Comparison of ENCODE assay signal across 17 cellular contexts in genomic region chr12:2662524-2662923, GRCh38.
DNase-seq lines count a peak whose midpoint lies in the region; ATAC-seq, FAIRE-seq and TF ChIP-seq lines count a peak whose summit lies in the region.
"Had no signal": no experiment of that assay in that cellular context is flagged by ENCODE, and none has a peak within 500 bp of the region (broad histone marks: within the 10 kb centered on the region; RNA-seq: fewer than 3 reads in every experiment).

No MANE protein-coding gene starts in this region.

- TF ChIP-seq EP300 in H1 (IDR thresholded peaks at IDR 0.05; ENCODE audit: borderline replicate concordance in 1 of 2, low read depth in 2 of 2, low read length in 2 of 2): no peak

- H2AFZ ChIP-seq in H1 (ENCODE audit: low read length): no peak overlapping the region

- H4K91ac ChIP-seq in H1 (replicated peaks; ENCODE audit: insufficient read length, low read length): no peak overlapping the region

- TF ChIP-seq RAD21 in H1 (IDR thresholded peaks at IDR 0.05 in 1 of 2, conservative IDR thresholded peaks at IDR 0.05 in 1 of 2; ENCODE audit: low read depth in 2 of 2, low read length in 2 of 2): no peak

- no peak overlapping the region for H3K27ac ChIP-seq in H1 (ENCODE audit: low read depth, low read length)
- H3K27ac ChIP-seq: BLaER1 had no signal

- no peak overlapping the region for H2BK120ac ChIP-seq in H1 (replicated peaks; ENCODE audit: low read depth, low read length)

- no peaks in the 10 kb centered on the region for H4K20me1 ChIP-seq in H1 (replicated peaks in 1 of 2; ENCODE audit: control insufficient read depth in 1 of 2, insufficient read depth in 2 of 2, low read length in 2 of 2)
- H4K20me1 ChIP-seq: BLaER1 had no signal

- DNase-seq in LNCaP clone FGC (ENCODE audit: low read depth): peak; percentile 98
- DNase-seq in H1 (ENCODE audit: low read depth in 1 of 2, low spot score in 2 of 2): no peak
- DNase-seq in sciatic nerve (ENCODE audit: low spot score): peak; percentile 17
- no peak for DNase-seq in cortex of kidney (lab: John Stamatoyannopoulos, UW)
- no peak for DNase-seq in NCI-H526 treated with DMSO at 0.1 percent for 48 hours (lab: John Stamatoyannopoulos, UW)
- no peak for DNase-seq in GM20000 (ENCODE audit: low spot score)
- DNase-seq: Caco-2; CD4-positive, CD25-positive, alpha-beta regulatory T cell; CD8-positive, alpha-beta T cell; DMS153; DND-41; GOT3; H7; HCEC 1CT had no signal

- no peak overlapping the region for H3K23ac ChIP-seq in H1 (ENCODE audit: insufficient read length)

- no peak overlapping the region for H3K9ac ChIP-seq in H1 (replicated peaks in 1 of 4; ENCODE audit: extremely low read depth in 1 of 4, low read depth in 3 of 4, low read length in 3 of 4)
- H3K9ac ChIP-seq: BLaER1 had no signal

- no peak overlapping the region for H2BK15ac ChIP-seq in H1 (ENCODE audit: low read length)

- no peaks in the 10 kb centered on the region for H3K4me1 ChIP-seq in H1 (replicated peaks in 1 of 4; ENCODE audit: control insufficient read depth in 3 of 4, insufficient read depth in 4 of 4, low read length in 3 of 4)
- H3K4me1 ChIP-seq: BLaER1, Caco-2 had no signal

- H3K18ac ChIP-seq in H1 (ENCODE audit: extremely low read depth, low read length): no peak overlapping the region

- H3K27me3 ChIP-seq in H1 (replicated peaks in 1 of 4; ENCODE audit: control insufficient read depth in 3 of 4, extremely low read depth in 1 of 4, insufficient read depth in 3 of 4, low read length in 3 of 4): no peaks in the 10 kb centered on the region
- H3K27me3 ChIP-seq: BLaER1 had no signal

- no peak overlapping the region for H4K5ac ChIP-seq in H1 (ENCODE audit: insufficient read length, low read depth, low read length)

- 98% methylated on average over 2 of the region's 2 CpGs; no CpG with 5 or more reads in 1 of the 2 experiments for WGBS in H1 (ENCODE audit: extremely low coverage in 1 of 2, insufficient coverage in 1 of 2, insufficient read length in 1 of 2, insufficient replicate concordance in 2 of 2, low coverage in 1 of 2, low lambda C conversion rate in 2 of 2, missing lambda C conversion rate in 1 of 2), 2 experiments

- TF ChIP-seq POLR2A in H1 (IDR thresholded peaks at IDR 0.05; ENCODE audit: control extremely low read depth in 1 of 2, low read depth in 2 of 2, low read length in 2 of 2): no peak

- no peak overlapping the region for H3K4me3 ChIP-seq in LNCaP clone FGC (ENCODE audit: low read depth, low read length)
- no peak overlapping the region for H3K4me3 ChIP-seq in H1 (ENCODE audit: extremely low read depth in 1 of 4, insufficient read depth in 2 of 4, low read depth in 3 of 4, low read length in 4 of 4)
- H3K4me3 ChIP-seq: BLaER1 had no signal

- no peaks in the 10 kb centered on the region for H3K79me1 ChIP-seq in H1 (ENCODE audit: low read depth, low read length)

- no peak overlapping the region for H3K56ac ChIP-seq in H1 (replicated peaks; ENCODE audit: insufficient read length, low read depth, low read length)

- POLR2A ChIA-PET in H1 (lab: Charles Lee; ENCODE audit: partially characterized antibody): no interaction called here

- TF ChIP-seq CTCF in LNCaP clone FGC (IDR thresholded peaks at IDR 0.05; ENCODE audit: control insufficient read depth, extremely low read depth, insufficient read depth) (no peak), H1 (IDR thresholded peaks at IDR 0.05; ENCODE audit: control extremely low read depth in 1 of 3, insufficient read depth in 1 of 3, low read depth in 1 of 3, low read length in 3 of 3) (no peak), GM20000 (IDR thresholded peaks at IDR 0.05; ENCODE audit: extremely low read depth, missing control alignments) (no peak)

- H4K8ac ChIP-seq in H1 (ENCODE audit: extremely low read depth, insufficient read depth, low read length): no peak overlapping the region

- no peak overlapping the region for H2BK20ac ChIP-seq in H1 (ENCODE audit: low read length)

- no peaks in the 10 kb centered on the region for H3K9me3 ChIP-seq in H1 (ENCODE audit: insufficient read depth in 2 of 2, low read depth in 1 of 2, low read length in 1 of 2)
- H3K9me3 ChIP-seq: BLaER1, Caco-2 had no signal

- H3K79me2 ChIP-seq in H1 (ENCODE audit: control insufficient read depth in 1 of 2, insufficient read depth in 2 of 2, low read length in 2 of 2): no peaks in the 10 kb centered on the region

- H2BK5ac ChIP-seq in H1 (ENCODE audit: low read depth, low read length): no peak overlapping the region

- H2AK5ac ChIP-seq in H1 (ENCODE audit: low read depth, low read length): no peak overlapping the region

- CTCF ChIA-PET in H1 (lab: Charles Lee; ENCODE audit: partially characterized antibody): interaction anchor here (0.6 to 0.7 kb wide), 2 partner anchors 10 to 255 kb away, joined by 3 to 4 read pairs; no protein-coding TSS in a partner anchor

- H3K4me2 ChIP-seq in H1 (ENCODE audit: insufficient read depth in 1 of 2, low read depth in 2 of 2, low read length in 2 of 2): no peak overlapping the region
- H3K4me2 ChIP-seq: BLaER1 had no signal

- no peak overlapping the region for H2BK12ac ChIP-seq in H1 (ENCODE audit: low read depth, low read length)

- no peaks in the 10 kb centered on the region for H3K36me3 ChIP-seq in H1 (ENCODE audit: control insufficient read depth in 2 of 4, insufficient read depth in 4 of 4, low read length in 3 of 4)
- H3K36me3 ChIP-seq: BLaER1 had no signal

- H3K23me2 ChIP-seq in H1 (ENCODE audit: low read depth, low read length): no peaks in the 10 kb centered on the region

- intact Hi-C loops in sciatic nerve (cut with DNase I): no loop called here

- no peak overlapping the region for H3K14ac ChIP-seq in H1 (ENCODE audit: insufficient read length)

- no peak overlapping the region for H3K4ac ChIP-seq in H1 (replicated peaks; ENCODE audit: insufficient read length, low read depth, low read length)

- peak; percentile 32 for FAIRE-seq in H1 (lab: Jason Lieb, UNC)
- FAIRE-seq: G401.6, GM12892 had no signal

- no peak for ATAC-seq in sciatic nerve
- ATAC-seq: CD8-positive, alpha-beta T cell had no signal

TF ChIP-seq in H1, 55 proteins besides CTCF, POLR2A, EP300 and RAD21:
- TF ChIP-seq JUND (IDR thresholded peaks at IDR 0.05; ENCODE audit: low read length) (no peak), CTBP2 (IDR thresholded peaks at IDR 0.05; ENCODE audit: borderline replicate concordance, insufficient read depth, insufficient read length, low read length) (no peak), BACH1 (IDR thresholded peaks at IDR 0.05; ENCODE audit: low read length) (no peak), SP4 (IDR thresholded peaks at IDR 0.05; ENCODE audit: low read length) (no peak), KDM5A (IDR thresholded peaks at IDR 0.05; ENCODE audit: low read length) (no peak), CHD2 (IDR thresholded peaks at IDR 0.05; ENCODE audit: low read length) (no peak), GABPA (IDR thresholded peaks at IDR 0.05; ENCODE audit: borderline replicate concordance, insufficient read depth, low read length) (no peak), POLR2AphosphoS5 (IDR thresholded peaks at IDR 0.05; ENCODE audit: low read depth, low read length) (no peak), E2F6 (IDR thresholded peaks at IDR 0.05) (no peak), RXRA (IDR thresholded peaks at IDR 0.05; ENCODE audit: insufficient read depth, low read depth, low read length) (no peak), TAF7 (optimal IDR thresholded peaks at IDR 0.05; ENCODE audit: borderline replicate concordance, low read depth, low read length) (no peak), BRCA1 (IDR thresholded peaks at IDR 0.05; ENCODE audit: low read depth, low read length) (no peak), CBX5 (IDR thresholded peaks at IDR 0.05; ENCODE audit: low read depth, low read length) (no peak), SAP30 (IDR thresholded peaks at IDR 0.05; ENCODE audit: insufficient read depth, insufficient replicate concordance, low read length) (no peak), RBBP5 (IDR thresholded peaks at IDR 0.05; ENCODE audit: borderline replicate concordance, low read depth, low read length) (no peak), YY1 (IDR thresholded peaks at IDR 0.05; ENCODE audit: low read depth, low read length) (no peak), SIX5 (IDR thresholded peaks at IDR 0.05; ENCODE audit: low read depth, low read length) (no peak), ZNF274 (IDR thresholded peaks at IDR 0.05; ENCODE audit: borderline replicate concordance, extremely low read depth, low read length) (no peak)

Comparison
In these comparisons a context has a peak if more than half of its experiments do, and no peak if none do; other contexts are left out.
1. DNase-seq: peak in LNCaP clone FGC (single experiment) and sciatic nerve (single experiment); none in H1 (0 of 2), cortex of kidney (single experiment), NCI-H526 treated with DMSO at 0.1 percent for 48 hours (single experiment) and GM20000 (single experiment).